10 cellular contexts compared by ENCODE assay signal in the genomic region with DNA sequence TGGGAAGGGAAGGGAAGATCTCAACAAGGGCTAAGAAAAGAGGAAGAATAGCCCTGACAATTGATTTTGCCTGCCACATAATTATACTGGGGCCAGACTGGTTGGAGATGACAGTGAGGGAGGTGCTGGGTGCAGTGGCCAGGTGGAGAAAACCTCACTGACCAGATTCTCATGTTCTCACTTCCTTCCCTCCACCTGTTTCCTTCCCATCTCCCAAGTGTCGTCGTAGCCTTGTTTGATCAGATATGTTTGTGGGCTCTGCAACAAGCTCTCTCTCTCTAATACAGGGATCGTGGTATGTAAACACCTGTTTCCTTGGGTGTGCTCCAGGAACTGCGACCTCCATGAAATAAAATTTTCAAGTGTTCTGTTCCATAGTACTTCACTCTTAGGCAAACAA.
DNase-seq lines count a peak whose midpoint lies in the region; ATAC-seq and TF ChIP-seq lines count a peak whose summit lies in the region.
"Had no signal": no experiment of that assay in that cellular context is flagged by ENCODE, and none has a peak within 500 bp of the region (broad histone marks: within the 10 kb centered on the region; RNA-seq: fewer than 3 reads in every experiment).

No MANE protein-coding gene starts in this region.

- H3K79me2 ChIP-seq in Karpas-422 (ENCODE audit: low read length) (peaks cover 84% of the 10 kb centered on the region), smooth muscle cell (ENCODE audit: low read depth) (peaks cover 98% of the 10 kb centered on the region)

- no peak for TF ChIP-seq CTCF in smooth muscle cell (IDR thresholded peaks at IDR 0.05; ENCODE audit: borderline replicate concordance, insufficient read depth, poor library complexity, severe bottlenecking)

- H3K27ac Mint-ChIP-seq in activated T-cell treated with anti-CD3 and anti-CD28 coated beads, Interleukin-2, amount 50 U/mL, for 72 hours = no peak overlapping the region
- peak overlapping the region; percentile 52 for H3K27ac Mint-ChIP-seq in activated naive CD8-positive, alpha-beta T cell treated with anti-CD3 and anti-CD28 coated beads, Interleukin-2, amount 50 U/mL, for 24 hours

- peak overlapping the region; percentile 36 for H3K4me2 ChIP-seq in Karpas-422 (ENCODE audit: low read depth, low read length, poor library complexity, severe bottlenecking)
- no peak overlapping the region for H3K4me2 ChIP-seq in smooth muscle cell

- H3K9me3 ChIP-seq in Karpas-422 (ENCODE audit: low read length) = no peaks in the 10 kb centered on the region
- H3K9me3 ChIP-seq in smooth muscle cell (replicated peaks; ENCODE audit: low read depth) = no peaks in the 10 kb centered on the region

- H4K20me1 ChIP-seq in Karpas-422 (ENCODE audit: insufficient read depth, low read depth, low read length) (no peaks in the 10 kb centered on the region), smooth muscle cell (ENCODE audit: low read depth) (peaks cover 99% of the 10 kb centered on the region)

- no peak for ATAC-seq in activated T-cell treated with anti-CD3 and anti-CD28 coated beads, Interleukin-2, amount 50 U/mL, for 72 hours (replicated peaks in 1 of 2)
- ATAC-seq in activated T-cell treated with anti-CD3 and anti-CD28 coated beads, Interleukin-2, amount 50 U/mL, for 4 hours = no peak
- no peak for ATAC-seq in activated naive CD8-positive, alpha-beta T cell treated with anti-CD3 and anti-CD28 coated beads, Interleukin-2, amount 50 U/mL, for 24 hours
- no peak for ATAC-seq in HG03025 (IDR thresholded peaks at IDR 0.05; ENCODE audit: low FRiP score, unreplicated experiment)
- ATAC-seq in HG03196 (IDR thresholded peaks at IDR 0.05; ENCODE audit: unreplicated experiment) = no peak
- ATAC-seq: activated CD4-positive, CD25-positive, alpha-beta regulatory T cell treated with anti-CD3 and anti-CD28 coated beads, Interleukin-2, amount 50 U/mL, for 24 hours had no signal

- H3K36me3 Mint-ChIP-seq in activated T-cell treated with anti-CD3 and anti-CD28 coated beads, Interleukin-2, amount 50 U/mL, for 72 hours (ENCODE audit: insufficient read depth in 2 of 2) = peaks cover 0 to under 1% of the 10 kb centered on the region in 2 donors
- no peaks in the 10 kb centered on the region for H3K36me3 Mint-ChIP-seq in activated T-cell treated with anti-CD3 and anti-CD28 coated beads, Interleukin-2, amount 50 U/mL, for 4 hours (ENCODE audit: insufficient read depth)
- peaks cover 5% of the 10 kb centered on the region for H3K36me3 Mint-ChIP-seq in activated naive CD8-positive, alpha-beta T cell treated with anti-CD3 and anti-CD28 coated beads, Interleukin-2, amount 50 U/mL, for 24 hours (ENCODE audit: low read depth)

- H3K4me1 ChIP-seq in Karpas-422 (ENCODE audit: low read length) (peaks cover 36% of the 10 kb centered on the region), smooth muscle cell (ENCODE audit: low read depth) (no peaks in the 10 kb centered on the region)

- H3K4me3 ChIP-seq in Karpas-422 (ENCODE audit: low read length) = no peak overlapping the region
- H3K4me3 ChIP-seq in smooth muscle cell = no peak overlapping the region
- H3K4me3 ChIP-seq: GM23248 had no signal

- H3K9ac ChIP-seq in Karpas-422 (ENCODE audit: low read length) = no peak overlapping the region
- no peak overlapping the region for H3K9ac ChIP-seq in smooth muscle cell (ENCODE audit: low read depth)
- H3K9ac ChIP-seq: GM23248 had no signal

- 80% methylated on average over 4 of the region's 4 CpGs for WGBS in smooth muscle cell (ENCODE audit: low lambda C conversion rate)

- H3K27me3 ChIP-seq in Karpas-422 (ENCODE audit: low read length) (no peaks in the 10 kb centered on the region), smooth muscle cell (ENCODE audit: low read depth) (no peaks in the 10 kb centered on the region)

- H3K4me3 Mint-ChIP-seq in activated T-cell treated with anti-CD3 and anti-CD28 coated beads, Interleukin-2, amount 50 U/mL, for 72 hours = peak overlapping the region; percentile 33 to 45
- H3K4me3 Mint-ChIP-seq in activated T-cell treated with anti-CD3 and anti-CD28 coated beads, Interleukin-2, amount 50 U/mL, for 4 hours = no peak overlapping the region
- peak overlapping the region; percentile 9 for H3K4me3 Mint-ChIP-seq in activated naive CD8-positive, alpha-beta T cell treated with anti-CD3 and anti-CD28 coated beads, Interleukin-2, amount 50 U/mL, for 24 hours

- no peaks in the 10 kb centered on the region for H3K9me3 Mint-ChIP-seq in activated T-cell treated with anti-CD3 and anti-CD28 coated beads, Interleukin-2, amount 50 U/mL, for 72 hours
- no peaks in the 10 kb centered on the region for H3K9me3 Mint-ChIP-seq in activated T-cell treated with anti-CD3 and anti-CD28 coated beads, Interleukin-2, amount 50 U/mL, for 4 hours
- H3K9me3 Mint-ChIP-seq in activated naive CD8-positive, alpha-beta T cell treated with anti-CD3 and anti-CD28 coated beads, Interleukin-2, amount 50 U/mL, for 24 hours = no peaks in the 10 kb centered on the region

- no peaks in the 10 kb centered on the region; the same call in 1 of the 2 replicates for H3K36me3 ChIP-seq in Karpas-422 (ENCODE audit: insufficient read depth, low read length)
- no peaks in the 10 kb centered on the region for H3K36me3 ChIP-seq in smooth muscle cell (ENCODE audit: low read depth)

- H3K9me2 ChIP-seq in Karpas-422 (replicated peaks; ENCODE audit: insufficient read depth, low read length) = no peaks in the 10 kb centered on the region

- peaks cover 34% of the 10 kb centered on the region for H3F3A ChIP-seq in smooth muscle cell (ENCODE audit: low read depth)

- DNase-seq in activated T-cell treated with anti-CD3 and anti-CD28 coated beads, Interleukin-2, amount 50 U/mL, for 72 hours = no peak
- DNase-seq in activated T-cell treated with anti-CD3 and anti-CD28 coated beads, Interleukin-2, amount 50 U/mL, for 4 hours = no peak
- DNase-seq in Karpas-422 = no peak
- no peak for DNase-seq in activated naive CD8-positive, alpha-beta T cell treated with anti-CD3 and anti-CD28 coated beads, Interleukin-2, amount 50 U/mL, for 24 hours
- DNase-seq in smooth muscle cell (lab: John Stamatoyannopoulos, UW; ENCODE audit: unreplicated experiment) = no peak
- DNase-seq in NCI-H2227 treated with DMSO at 0.1 percent for 48 hours (lab: John Stamatoyannopoulos, UW) = no peak
- DNase-seq: GM23248 had no signal

- peaks cover 35% of the 10 kb centered on the region for H3K4me1 Mint-ChIP-seq in activated T-cell treated with anti-CD3 and anti-CD28 coated beads, Interleukin-2, amount 50 U/mL, for 72 hours (ENCODE audit: low read depth)
- peaks cover 40% of the 10 kb centered on the region for H3K4me1 Mint-ChIP-seq in activated T-cell treated with anti-CD3 and anti-CD28 coated beads, Interleukin-2, amount 50 U/mL, for 4 hours (ENCODE audit: low read depth)
- peaks cover 44% of the 10 kb centered on the region for H3K4me1 Mint-ChIP-seq in activated naive CD8-positive, alpha-beta T cell treated with anti-CD3 and anti-CD28 coated beads, Interleukin-2, amount 50 U/mL, for 24 hours

- H3K27ac ChIP-seq in Karpas-422 (ENCODE audit: low read length) (peak overlapping the region; percentile 39; the same call in 1 of the 2 replicates), smooth muscle cell (ENCODE audit: low read depth) (peak overlapping the region; percentile 81)

- no peak overlapping the region for H2AFZ ChIP-seq in Karpas-422 (ENCODE audit: low read length)
- H2AFZ ChIP-seq in smooth muscle cell (ENCODE audit: low read depth) = no peak overlapping the region
- H2AFZ ChIP-seq: GM23248 had no signal

- no peaks in the 10 kb centered on the region for H3K27me3 Mint-ChIP-seq in activated T-cell treated with anti-CD3 and anti-CD28 coated beads, Interleukin-2, amount 50 U/mL, for 72 hours (ENCODE audit: low read depth)
- no peaks in the 10 kb centered on the region for H3K27me3 Mint-ChIP-seq in activated T-cell treated with anti-CD3 and anti-CD28 coated beads, Interleukin-2, amount 50 U/mL, for 4 hours (ENCODE audit: low read depth)
- no peaks in the 10 kb centered on the region for H3K27me3 Mint-ChIP-seq in activated naive CD8-positive, alpha-beta T cell treated with anti-CD3 and anti-CD28 coated beads, Interleukin-2, amount 50 U/mL, for 24 hours
